11 cellular contexts compared by ENCODE assay signal in genomic region chr17:77772899-77773358, GRCh38.
DNase-seq lines count a peak whose midpoint lies in the region; ATAC-seq and TF ChIP-seq lines count a peak whose summit lies in the region.
"Had no signal": no experiment of that assay in that cellular context is flagged by ENCODE, and none has a peak within 500 bp of the region (broad histone marks: within the 10 kb centered on the region; RNA-seq: fewer than 3 reads in every experiment).

No MANE protein-coding gene starts in this region.

- no peaks in the 10 kb centered on the region for H3K9me3 Mint-ChIP-seq in osteocyte (ENCODE audit: unreplicated experiment)
- H3K9me3 Mint-ChIP-seq in CD4-positive, alpha-beta memory T cell, result no peaks in the 10 kb centered on the region

- no peaks in the 10 kb centered on the region for H3K36me3 Mint-ChIP-seq in osteocyte (ENCODE audit: unreplicated experiment)
- H3K36me3 Mint-ChIP-seq in CD4-positive, alpha-beta memory T cell, result no peaks in the 10 kb centered on the region

- H3K4me3 ChIP-seq in Loucy (ENCODE audit: low read length, poor library complexity, severe bottlenecking), result no peak overlapping the region
- H3K4me3 ChIP-seq in heart left ventricle, result no peak overlapping the region
- H3K4me3 ChIP-seq in neuronal stem cell (ENCODE audit: low read length in 2 of 2), result no peak overlapping the region
- no peak overlapping the region for H3K4me3 ChIP-seq in CD4-positive, alpha-beta memory T cell (ENCODE audit: low read length in 2 of 2)

- peak; percentile 18 for DNase-seq in NCI-H510A treated with DMSO at 0.1 percent for 48 hours (lab: John Stamatoyannopoulos, UW)
- no peak for DNase-seq in NCI-H510A (lab: John Stamatoyannopoulos, UW)
- DNase-seq in heart left ventricle, result no peak
- DNase-seq in neuronal stem cell (ENCODE audit: low spot score), result no peak
- no peak for DNase-seq in osteocyte (ENCODE audit: extremely low spot score, unreplicated experiment)
- DNase-seq in CD4-positive, alpha-beta memory T cell, result no peak
- DNase-seq: DMS79, KG1, NCI-H1930 had no signal

- H3K9ac ChIP-seq in Loucy (ENCODE audit: low read depth, low read length, poor library complexity, severe bottlenecking), result no peak overlapping the region
- H3K9ac ChIP-seq in neuronal stem cell (ENCODE audit: low read depth, low read length, poor library complexity), result no peak overlapping the region

- ATAC-seq in heart left ventricle (peak; percentile 8 to 33 (median 16)), GM18907 (IDR thresholded peaks at IDR 0.05; ENCODE audit: unreplicated experiment) (no peak)

- no peak overlapping the region for H3K23ac ChIP-seq in neuronal stem cell (ENCODE audit: low read depth, low read length, poor library complexity)

- intact Hi-C loops in heart left ventricle (cut with DNase I), result loop anchor here (1.0 to 10.0 kb wide), 13 partner anchors 52 to 242 kb away; partner anchors contain the start of gene TNRC6C (in 5 of the 10)
- intact Hi-C loops in CD4-positive, alpha-beta memory T cell (cut with micrococcal nuclease), result loop anchor here (1.0 to 10.0 kb wide), 7 partner anchors 72 to 241 kb away; partner anchors contain the start of gene TNRC6C

- H2BK15ac ChIP-seq in neuronal stem cell (ENCODE audit: low read length), result no peak overlapping the region

- H3K4ac ChIP-seq in neuronal stem cell (ENCODE audit: low read length), result no peak overlapping the region

- no peaks in the 10 kb centered on the region for H4K20me1 ChIP-seq in Loucy (ENCODE audit: insufficient read depth, low read length, poor library complexity, severe bottlenecking)

- H3K4me1 Mint-ChIP-seq in osteocyte (ENCODE audit: unreplicated experiment), result peaks cover 9% of the 10 kb centered on the region
- H3K4me1 Mint-ChIP-seq in CD4-positive, alpha-beta memory T cell, result peaks cover 9 to 20% (median 14%) of the 10 kb centered on the region in 4 donors

- POLR2A ChIA-PET in CD4-positive, alpha-beta memory T cell (lab: Charles Lee; ENCODE audit: partially characterized antibody), result interaction anchor here (0.9 to 6.5 kb wide), 2 partner anchors 115 to 185 kb away, joined by 4 to 42 read pairs; partner anchors contain the start of gene TNRC6C

- no peak overlapping the region for H3K14ac ChIP-seq in neuronal stem cell (ENCODE audit: low read length)

- peak overlapping the region; percentile 11 for H2BK120ac ChIP-seq in neuronal stem cell (ENCODE audit: low read depth, low read length)

- TF ChIP-seq POLR2A in heart left ventricle (IDR thresholded peaks at IDR 0.05), result no peak

- TF ChIP-seq CTCF in Loucy (conservative IDR thresholded peaks at IDR 0.05; ENCODE audit: low read length) (no peak), heart left ventricle (IDR thresholded peaks at IDR 0.05) (no peak), osteocyte (IDR thresholded peaks at IDR 0.05) (no peak)

- H3K4me1 ChIP-seq in Loucy (ENCODE audit: insufficient read depth, low read length, poor library complexity, severe bottlenecking) (no peaks in the 10 kb centered on the region), heart left ventricle (peaks cover 0 to 18% (median 8%) of the 10 kb centered on the region in 12 donors), neuronal stem cell (ENCODE audit: control insufficient read depth in 2 of 2, insufficient read depth in 1 of 2, low read depth in 1 of 2, low read length in 2 of 2) (peaks cover 0 to 23% of the 10 kb centered on the region in 2 donors)
- peaks cover 8% of the 10 kb centered on the region for H3K4me1 ChIP-seq in CD4-positive, alpha-beta memory T cell (ENCODE audit: insufficient read depth, low read length)

- CTCF ChIA-PET in CD4-positive, alpha-beta memory T cell (lab: Charles Lee; ENCODE audit: partially characterized antibody), result interaction anchor here (0.8 to 7.2 kb wide), 8 partner anchors 16 to 247 kb away, joined by 3 to 111 read pairs (median 4); partner anchors contain the start of gene TNRC6C

- 55 to 73% (median 65%) methylated on average over 6 of the region's 6 CpGs for WGBS in heart left ventricle, 4 donors
- WGBS in neuronal stem cell (ENCODE audit: extremely low coverage in 2 of 2, insufficient read length in 2 of 2, insufficient replicate concordance in 1 of 2), 2 donors, result no CpG with 5 or more reads among the region's 6 CpGs

- H3K27me3 ChIP-seq in Loucy (ENCODE audit: insufficient read depth, low read length, poor library complexity, severe bottlenecking) (no peaks in the 10 kb centered on the region), heart left ventricle (no peaks in the 10 kb centered on the region), neuronal stem cell (ENCODE audit: control insufficient read depth in 3 of 3, insufficient read depth in 3 of 3, low read depth in 1 of 3, low read length in 3 of 3) (peaks cover 0 to 18% (median 2%) of the 10 kb centered on the region in 3 experiments)
- no peaks in the 10 kb centered on the region for H3K27me3 ChIP-seq in CD4-positive, alpha-beta memory T cell (ENCODE audit: insufficient read depth, low read length)

- H3K4me3 Mint-ChIP-seq in osteocyte (ENCODE audit: unreplicated experiment), result no peak overlapping the region
- peak overlapping the region in 1 of 8 donors; percentile 0 for H3K4me3 Mint-ChIP-seq in CD4-positive, alpha-beta memory T cell

- H3K27ac Mint-ChIP-seq in osteocyte (ENCODE audit: unreplicated experiment), result no peak overlapping the region
- H3K27ac Mint-ChIP-seq in CD4-positive, alpha-beta memory T cell, result peak overlapping the region in 3 of 7 donors; percentile 4 to 68 (median 38)

- no peaks in the 10 kb centered on the region for H3F3A ChIP-seq in Loucy (ENCODE audit: low read depth)

- H3K27ac ChIP-seq in heart left ventricle (peak overlapping the region in 3 of 12 donors; percentile 3 to 51 (median 4)), neuronal stem cell (replicated peaks; ENCODE audit: low read length) (no peak overlapping the region)
- no peak overlapping the region for H3K27ac ChIP-seq in CD4-positive, alpha-beta memory T cell (ENCODE audit: low read depth, low read length)

- H3K79me2 ChIP-seq in Loucy (ENCODE audit: insufficient read depth, low read length), result no peaks in the 10 kb centered on the region

- no peak overlapping the region for H4K91ac ChIP-seq in neuronal stem cell (ENCODE audit: low read depth, low read length, poor library complexity)

- H3K79me1 ChIP-seq in neuronal stem cell (ENCODE audit: low read depth, low read length), result no peaks in the 10 kb centered on the region

- H2AK5ac ChIP-seq in neuronal stem cell (ENCODE audit: low read depth, low read length), result no peak overlapping the region

- peak overlapping the region; percentile 92 for H3K18ac ChIP-seq in neuronal stem cell (ENCODE audit: low read length)

- H3K36me3 ChIP-seq in Loucy (ENCODE audit: insufficient read depth, low read length), result no peaks in the 10 kb centered on the region
- no peaks in the 10 kb centered on the region for H3K36me3 ChIP-seq in heart left ventricle
- H3K36me3 ChIP-seq in neuronal stem cell (replicated peaks in 1 of 2; ENCODE audit: control insufficient read depth in 2 of 2, insufficient read depth in 2 of 2, low read length in 2 of 2), result no peaks in the 10 kb centered on the region
- no peaks in the 10 kb centered on the region for H3K36me3 ChIP-seq in CD4-positive, alpha-beta memory T cell (ENCODE audit: insufficient read depth, low read length)

- no peak overlapping the region for H3K4me2 ChIP-seq in Loucy (ENCODE audit: low read depth, low read length, poor library complexity, severe bottlenecking)
- no peak overlapping the region for H3K4me2 ChIP-seq in neuronal stem cell (ENCODE audit: insufficient read depth, low read length, poor library complexity, severe bottlenecking)

- H3K9me3 ChIP-seq in Loucy (ENCODE audit: insufficient read depth, low read depth, low read length), result no peaks in the 10 kb centered on the region
- H3K9me3 ChIP-seq in heart left ventricle, result no peaks in the 10 kb centered on the region
- peaks cover 0 to 2% of the 10 kb centered on the region in 2 donors for H3K9me3 ChIP-seq in neuronal stem cell (replicated peaks in 1 of 2; ENCODE audit: control insufficient read depth in 2 of 2, insufficient read depth in 1 of 2, low read depth in 1 of 2, low read length in 2 of 2)
- no peaks in the 10 kb centered on the region for H3K9me3 ChIP-seq in CD4-positive, alpha-beta memory T cell (ENCODE audit: control insufficient read depth in 1 of 2, low read length in 2 of 2)

- no peak overlapping the region for H4K8ac ChIP-seq in neuronal stem cell (ENCODE audit: low read depth, low read length)

- no peaks in the 10 kb centered on the region for H3K9me2 ChIP-seq in Loucy (replicated peaks; ENCODE audit: low read depth, low read length)

- peaks cover 11% of the 10 kb centered on the region for H3K27me3 Mint-ChIP-seq in osteocyte (ENCODE audit: unreplicated experiment)
- H3K27me3 Mint-ChIP-seq in CD4-positive, alpha-beta memory T cell, result peaks cover 1% of the 10 kb centered on the region in 2 donors

- no peak overlapping the region for H2BK5ac ChIP-seq in neuronal stem cell (ENCODE audit: low read length)

- no peak overlapping the region for H2BK12ac ChIP-seq in neuronal stem cell (ENCODE audit: low read length)

- H2AFZ ChIP-seq in Loucy (ENCODE audit: low read length) (0 out of 2 replicates have a peak overlapping the region, but pooled peaks have one; percentile 3), neuronal stem cell (ENCODE audit: low read length) (peak overlapping the region; percentile 51)
